ENCODE assay signal across 1 cellular context in genomic region chr6:28766426-28766825, GRCh38.
TF ChIP-seq lines count a peak whose summit lies in the region.

No MANE protein-coding gene starts in this region.

TF ChIP-seq in WTC11, 78 proteins besides CTCF, POLR2A, EP300 and RAD21 (continued from another document):
- TF ChIP-seq E2F5 (CRISPR knock-in tag; IDR thresholded peaks at IDR 0.05), result no peak
- TF ChIP-seq OVOL2 (CRISPR knock-in tag; IDR thresholded peaks at IDR 0.05; ENCODE audit: borderline replicate concordance), result no peak
- TF ChIP-seq E2F1 (CRISPR knock-in tag; IDR thresholded peaks at IDR 0.05), result no peak
- TF ChIP-seq TCF7 (CRISPR knock-in tag; IDR thresholded peaks at IDR 0.05; ENCODE audit: low read depth), result no peak
- TF ChIP-seq USF1 (CRISPR knock-in tag; IDR thresholded peaks at IDR 0.05), result no peak
- TF ChIP-seq HMGXB4 (CRISPR knock-in tag; IDR thresholded peaks at IDR 0.05), result no peak
- TF ChIP-seq KAT7 (CRISPR knock-in tag; IDR thresholded peaks at IDR 0.05; ENCODE audit: borderline replicate concordance), result no peak
TF ChIP-seq in WTC11: peak in this region for 0.
